In the genomic region with DNA sequence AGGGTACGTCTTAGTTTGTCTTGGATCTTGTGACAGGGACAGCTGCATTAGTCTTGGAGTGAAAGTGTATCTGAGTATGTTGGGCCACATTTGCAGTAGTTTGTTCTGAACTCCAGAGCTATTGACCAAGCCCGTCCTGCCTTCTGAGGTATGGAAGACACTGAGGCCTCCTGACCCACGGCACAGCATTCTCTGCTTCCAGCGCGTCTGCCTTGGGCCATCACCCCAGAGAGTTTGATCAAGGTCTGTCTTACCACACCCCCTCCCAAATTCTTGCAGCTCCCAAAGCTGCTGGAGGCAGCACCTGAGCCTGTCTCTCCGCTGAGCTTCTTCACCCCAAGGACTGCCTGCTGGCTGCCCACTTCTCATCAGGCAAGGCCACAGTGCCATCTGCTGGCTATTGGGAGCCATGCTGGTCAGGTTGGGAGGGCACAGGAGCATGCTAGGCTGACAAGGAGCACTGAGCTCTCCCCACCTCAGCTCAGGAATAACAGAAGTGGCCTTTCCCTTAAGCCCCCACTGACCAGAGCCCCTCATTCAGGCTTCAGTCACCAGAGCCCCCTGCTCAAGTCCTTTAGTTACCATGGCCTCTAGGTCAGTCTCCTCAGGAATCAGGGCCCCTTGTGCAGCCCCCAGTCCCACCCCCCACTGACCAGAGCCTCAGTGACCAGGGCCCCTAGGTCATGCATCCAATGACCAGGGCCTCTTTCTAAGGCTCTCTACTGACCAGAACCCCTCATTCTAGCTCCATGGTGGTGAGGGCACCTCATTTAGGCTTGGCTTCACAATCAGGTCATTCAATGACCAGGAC, we compare ENCODE assay signal across 8 cellular contexts. TPM values are rescaled to one million over a fixed set of nuclear protein-coding genes. Genes with fewer than 3 reads are reported as not detected.
A peak's percentile ranks its signal among the peaks of the same experiment; 100 is the strongest.
DNase-seq lines count a peak whose midpoint lies in the region; ATAC-seq and TF ChIP-seq lines count a peak whose summit lies in the region.

No MANE protein-coding gene starts in this region.

- H3K27me3 ChIP-seq in smooth muscle cell (ENCODE audit: low read depth) = no peaks in the 10 kb centered on the region

- no peaks in the 10 kb centered on the region for H4K20me1 ChIP-seq in smooth muscle cell (ENCODE audit: low read depth)

- no peak overlapping the region for H3K9ac ChIP-seq in smooth muscle cell (ENCODE audit: low read depth)

- H3K36me3 ChIP-seq in smooth muscle cell (ENCODE audit: low read depth) = no peaks in the 10 kb centered on the region

- no peak overlapping the region for H3K4me3 ChIP-seq in GM12875 (ENCODE audit: low read depth, low read length)
- H3K4me3 ChIP-seq in astrocyte of the spinal cord (ENCODE audit: low read depth, low read length) = no peak overlapping the region
- H3K4me3 ChIP-seq in smooth muscle cell = no peak overlapping the region

- H3K4me1 ChIP-seq in smooth muscle cell (ENCODE audit: low read depth) = peaks cover under 1% of the 10 kb centered on the region

- in situ Hi-C loops in astrocyte of the spinal cord (cut with HindIII; ENCODE audit: low sequenced_read_pairs) = no loop called here

- WGBS in smooth muscle cell (ENCODE audit: low lambda C conversion rate) = 58% methylated on average over 6 of the region's 6 CpGs

- DNase-seq in NCI-H1105 treated with DMSO at 0.1 percent for 48 hours (lab: John Stamatoyannopoulos, UW) (peak; percentile 61), T1000 (lab: John Stamatoyannopoulos, UW) (peak; percentile 24), astrocyte of the spinal cord (ENCODE audit: low read depth, low spot score) (peak; percentile 74), iPS DF 19.7 (ENCODE audit: low read depth, low spot score) (peak; percentile 60), smooth muscle cell (lab: John Stamatoyannopoulos, UW; ENCODE audit: unreplicated experiment) (peak; percentile 33)

- H3K79me2 ChIP-seq in smooth muscle cell (ENCODE audit: low read depth) = no peaks in the 10 kb centered on the region

- no peaks in the 10 kb centered on the region for H3K9me3 ChIP-seq in smooth muscle cell (replicated peaks; ENCODE audit: low read depth)

- no peak overlapping the region for H3K27ac ChIP-seq in smooth muscle cell (ENCODE audit: low read depth)

- no peaks in the 10 kb centered on the region for H3F3A ChIP-seq in smooth muscle cell (ENCODE audit: low read depth)

- ATAC-seq in HG02571 (IDR thresholded peaks at IDR 0.05; ENCODE audit: unreplicated experiment) (peak; percentile 81), HG03378 (IDR thresholded peaks at IDR 0.05; ENCODE audit: unreplicated experiment) (no peak)

- TF ChIP-seq CTCF in GM12875 (IDR thresholded peaks at IDR 0.05; ENCODE audit: borderline replicate concordance, insufficient read depth, low read depth, low read length) (peak; percentile 95), astrocyte of the spinal cord (IDR thresholded peaks at IDR 0.05; ENCODE audit: low read depth, low read length) (peak; percentile 99), smooth muscle cell (IDR thresholded peaks at IDR 0.05; ENCODE audit: borderline replicate concordance, insufficient read depth, poor library complexity, severe bottlenecking) (peak; percentile 80)

- H3K4me2 ChIP-seq in smooth muscle cell = no peak overlapping the region

- H2AFZ ChIP-seq in smooth muscle cell (ENCODE audit: low read depth) = no peak overlapping the region

RNA-seq across cellular contexts. Expression of a gene that starts 27.2 kb away (rescaled TPM):
- total RNA-seq in smooth muscle cell = 40.2 and 57.3 TPM in 2 replicates
- 50.0 and 56.6 TPM in 2 replicates for polyA plus RNA-seq in smooth muscle cell

RNA-seq across cellular contexts. Expression of a gene that starts 42.8 kb away (rescaled TPM):
- total RNA-seq in smooth muscle cell = 134 and 177 TPM in 2 replicates
- 251 and 257 TPM in 2 replicates for polyA plus RNA-seq in smooth muscle cell

RNA-seq across cellular contexts. Expression of a gene that starts 55.8 kb away (rescaled TPM):
- 31.1 and 36.7 TPM in 2 replicates for total RNA-seq in smooth muscle cell
- polyA plus RNA-seq in smooth muscle cell = 59.2 and 64.2 TPM in 2 replicates

Comparison
In these comparisons a context has a peak if more than half of its experiments do, and no peak if none do; other contexts are left out.
1. DNase-seq: peak in every context shown above with its lines; median percentile 74 in astrocyte of the spinal cord; 61 in NCI-H1105 treated with DMSO at 0.1 percent for 48 hours; 60 in iPS DF 19.7; 33 in smooth muscle cell; 24 in T1000.